In the genomic region with DNA sequence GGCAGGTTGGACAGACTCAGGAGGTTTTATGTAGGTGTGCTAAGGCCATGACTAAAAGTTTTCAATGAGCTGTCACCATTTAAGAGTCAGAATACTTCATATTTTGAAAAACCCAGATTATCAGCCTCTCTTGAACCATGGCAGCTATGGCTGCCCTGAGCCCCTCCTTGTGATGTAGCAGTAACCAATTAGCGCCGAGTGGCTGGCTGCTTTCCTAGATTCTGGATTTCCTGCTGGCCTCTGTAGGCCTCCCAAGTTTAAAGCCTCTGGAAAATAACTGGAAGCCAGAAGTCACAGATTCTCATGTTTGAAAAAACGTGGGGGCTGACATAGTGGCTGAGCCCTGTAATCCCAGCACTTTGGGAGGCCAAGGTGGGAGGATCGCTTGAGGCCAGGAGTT, we compare ENCODE assay signal across 23 cellular contexts.
"Had no signal": no experiment of that assay in that cellular context is flagged by ENCODE, and none has a peak within 500 bp of the region (broad histone marks: within the 10 kb centered on the region; RNA-seq: fewer than 3 reads in every experiment).

No MANE protein-coding gene starts in this region.

- DNase-seq: activated gamma-delta T cell treated with Interleukin-2 at 50 U/mL for 16 hours; activated T-cell treated with anti-CD3 and anti-CD28 coated beads, Interleukin-2, amount 50 U/mL, for 1 hour; body of pancreas; effector CD4-positive, alpha-beta T cell; foreskin fibroblast; heart right ventricle; islet precursor cell; left colon; midbrain; natural killer cell; pancreas; small intestine; stimulated activated CD4-positive, alpha-beta T cell treated with anti-CD3 and anti-CD28 coated beads, Interleukin-2, amount 100 ng/mL, for 48 hours; stimulated activated CD8-positive, alpha-beta memory T cell treated with anti-CD3 and anti-CD28 coated beads, Interleukin-4, amount 100 ng/mL, for 48 hours; stimulated activated naive B cell treated with anti-CD40 and anti-IgM and Interleukin-4, amounts not matched to agents 10 μg/mL and 1 μg/mL and 100 μg/mL, for 72 hours; T-helper 9 cell; upper lobe of left lung had no signal

- H3K36me3 Mint-ChIP-seq: activated naive CD4-positive, alpha-beta T cell treated with anti-CD3 and anti-CD28 coated beads, Interleukin-2, amount 50 U/mL, for 24 hours; natural killer cell; stimulated activated naive B cell treated with anti-CD40 and anti-IgM and Interleukin-4, amounts not matched to agents 10 μg/mL and 1 μg/mL and 100 μg/mL, for 72 hours; WTC11 had no signal

- H3K36me3 ChIP-seq: neutrophil had no signal

- H3K4me3 ChIP-seq: body of pancreas, heart right ventricle, pancreas, thoracic aorta, upper lobe of left lung had no signal

- H3K27ac Mint-ChIP-seq: activated naive CD4-positive, alpha-beta T cell treated with anti-CD3 and anti-CD28 coated beads, Interleukin-2, amount 50 U/mL, for 24 hours; dendritic cell treated with granulocyte-macrophage colony-stimulating factor and Interleukin-4, amounts not matched to agents 40 ng/mL and 50 ng/mL, for 4 days; natural killer cell; stimulated activated naive B cell treated with anti-CD40 and anti-IgM and Interleukin-4, amounts not matched to agents 10 μg/mL and 1 μg/mL and 100 μg/mL, for 72 hours had no signal

- H3K27ac ChIP-seq: neutrophil, pancreas, thoracic aorta, upper lobe of left lung had no signal

- H3K9me3 ChIP-seq: body of pancreas, heart right ventricle, neutrophil, pancreas, thoracic aorta, upper lobe of left lung had no signal

- H3K9me3 Mint-ChIP-seq: activated naive CD4-positive, alpha-beta T cell treated with anti-CD3 and anti-CD28 coated beads, Interleukin-2, amount 50 U/mL, for 24 hours; dendritic cell treated with granulocyte-macrophage colony-stimulating factor and Interleukin-4, amounts not matched to agents 40 ng/mL and 50 ng/mL, for 4 days; natural killer cell; stimulated activated naive B cell treated with anti-CD40 and anti-IgM and Interleukin-4, amounts not matched to agents 10 μg/mL and 1 μg/mL and 100 μg/mL, for 72 hours; WTC11 had no signal

- H3K4me1 ChIP-seq: pancreas, upper lobe of left lung had no signal

- H3K4me3 Mint-ChIP-seq: activated naive CD4-positive, alpha-beta T cell treated with anti-CD3 and anti-CD28 coated beads, Interleukin-2, amount 50 U/mL, for 24 hours; dendritic cell treated with granulocyte-macrophage colony-stimulating factor and Interleukin-4, amounts not matched to agents 40 ng/mL and 50 ng/mL, for 4 days; natural killer cell; stimulated activated naive B cell treated with anti-CD40 and anti-IgM and Interleukin-4, amounts not matched to agents 10 μg/mL and 1 μg/mL and 100 μg/mL, for 72 hours; WTC11 had no signal

- H3K27me3 ChIP-seq: body of pancreas, heart right ventricle, pancreas, upper lobe of left lung had no signal

- H3K4me1 Mint-ChIP-seq: activated naive CD4-positive, alpha-beta T cell treated with anti-CD3 and anti-CD28 coated beads, Interleukin-2, amount 50 U/mL, for 24 hours; natural killer cell; stimulated activated naive B cell treated with anti-CD40 and anti-IgM and Interleukin-4, amounts not matched to agents 10 μg/mL and 1 μg/mL and 100 μg/mL, for 72 hours had no signal

- ATAC-seq: body of pancreas; pancreas; sciatic nerve; stimulated activated naive B cell treated with anti-CD40 and anti-IgM and Interleukin-4, amounts not matched to agents 10 μg/mL and 1 μg/mL and 100 μg/mL, for 72 hours; WTC11 had no signal
